8 cellular contexts compared by ENCODE assay signal in genomic region chr16:18983565-18984424, GRCh38. TPM values are rescaled to one million over a fixed set of nuclear protein-coding genes. Genes with fewer than 3 reads are reported as not detected.
DNase-seq lines count a peak whose midpoint lies in the region; ATAC-seq and TF ChIP-seq lines count a peak whose summit lies in the region.

Gene TMC7 (plus strand): TSS chr16:18983934. CDS start chr16:18984064, 130 bp downstream.

- H3K9ac ChIP-seq in skeletal muscle tissue (ENCODE audit: low read depth in 1 of 3, low read length in 3 of 3), result peak within 1 kb of the TSS; percentile 45 to 74 (median 71)

- H3K27me3 ChIP-seq in MG63, result no peaks in the 10 kb centered on the region
- H3K27me3 ChIP-seq in skeletal muscle tissue (ENCODE audit: control insufficient read depth in 3 of 3, insufficient read depth in 3 of 3, low read length in 3 of 3), result peaks cover 0 to 3% (median 0%) of the 10 kb centered on the region in 3 donors

- H3K36me3 ChIP-seq in MG63 (peaks cover 10% of the 10 kb centered on the region; the same call in 1 of the 2 replicates), skeletal muscle tissue (ENCODE audit: control insufficient read depth in 3 of 3, insufficient read depth in 3 of 3, low read length in 3 of 3) (no peaks in the 10 kb centered on the region)

- CTCF ChIA-PET in RWPE1 (lab: Yijun Ruan, JAX), result interaction anchor here (0.6 to 1.6 kb wide), 21 partner anchors 9 to 392 kb away, joined by 3 to 8 read pairs (median 4); no protein-coding TSS in a partner anchor

- peaks cover 5 to 6% (median 5%) of the 10 kb centered on the region in 3 donors for H3K4me1 ChIP-seq in skeletal muscle tissue (ENCODE audit: control insufficient read depth in 3 of 3, insufficient read depth in 3 of 3, low read length in 3 of 3)

- TF ChIP-seq CTCF in RWPE1 (conservative IDR thresholded peaks at IDR 0.05; ENCODE audit: low read depth), result peak; percentile 97

- H3K9me3 ChIP-seq in MG63, result no peaks in the 10 kb centered on the region
- no peaks in the 10 kb centered on the region for H3K9me3 ChIP-seq in skeletal muscle tissue (ENCODE audit: control insufficient read depth in 3 of 3, low read length in 3 of 3)

- ATAC-seq in HG02885 (IDR thresholded peaks at IDR 0.05; ENCODE audit: poor library complexity, unreplicated experiment), result no peak

- POLR2A ChIA-PET in RWPE1 (lab: Yijun Ruan, JAX; ENCODE audit: low non-redundant PET), result no interaction called here

- DNase-seq in DMS79 treated with DMSO at 0.1 percent for 48 hours (lab: John Stamatoyannopoulos, UW) (peak; percentile 70), MG63 (peak; percentile 95), RWPE1 (ENCODE audit: low spot score) (peak; percentile 86), cerebellar cortex (ENCODE audit: low spot score) (peak; percentile 83), iris pigment epithelial cell (ENCODE audit: low read depth) (peak; percentile 76), NK-92 (lab: John Stamatoyannopoulos, UW; ENCODE audit: unreplicated experiment) (no peak)

- H3K4me3 ChIP-seq in MG63 (peak within 1 kb of the TSS; percentile 60), skeletal muscle tissue (ENCODE audit: low read length in 3 of 3) (peak within 1 kb of the TSS; percentile 51 to 68 (median 63))

- H3K27ac ChIP-seq in RWPE1 (peak within 1 kb of the TSS; percentile 86), skeletal muscle tissue (ENCODE audit: low read depth, low read length) (no peak within 1 kb of the TSS)

RNA-seq across cellular contexts. Expression of gene TMC7, which starts in this region (rescaled TPM):
- total RNA-seq in MG63 (2014; rRNA removed; shearing (Covaris generic); ENCODE audit: low replicate concordance), result 6.2 and 6.9 TPM in 2 replicates
- 3.1 TPM for total RNA-seq in skeletal muscle tissue
